ENCODE assay signal across 10 cellular contexts in the genomic region with DNA sequence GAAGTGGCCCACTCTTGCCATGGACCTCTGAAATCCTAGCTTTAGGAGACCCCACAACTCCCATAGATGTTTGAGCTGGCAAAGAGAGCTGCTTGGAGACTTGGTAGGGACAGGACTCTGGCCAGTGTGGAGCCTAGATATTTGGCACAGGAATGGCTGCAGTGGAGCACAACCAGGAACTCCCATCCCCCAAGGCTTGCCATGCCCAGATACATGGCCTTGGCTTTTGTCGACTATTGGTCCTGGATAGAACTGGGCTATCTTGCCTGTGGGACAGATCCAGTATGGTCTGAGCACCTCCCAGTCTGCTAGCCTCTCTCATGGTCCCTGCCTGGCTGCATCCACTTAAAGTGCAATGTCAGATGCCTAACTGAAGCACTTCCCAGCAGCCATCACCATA. TPM values are rescaled to one million over a fixed set of nuclear protein-coding genes. Genes with fewer than 3 reads are reported as not detected.
"Had no signal": no experiment of that assay in that cellular context is flagged by ENCODE, and none has a peak within 500 bp of the region (broad histone marks: within the 10 kb centered on the region; RNA-seq: fewer than 3 reads in every experiment).

No MANE protein-coding gene starts in this region.

- H3K27ac ChIP-seq: HL-60 had no signal

- FAIRE-seq: HepG2, HTR-8/SVneo, K562 had no signal

- ATAC-seq: HepG2, K562 had no signal

- DNase-seq: IMR-90, KBM-7, KG1 had no signal

- H3K4me3 ChIP-seq: K562 had no signal

RNA-seq across cellular contexts. Expression of gene GBP7, which starts 42.1 kb away (rescaled TPM):
- total RNA-seq: HepG2, HT-29, HT1080, IMR-90, K562 had no signal
- polyA plus RNA-seq: HepG2, IgD-negative memory B cell, IMR-90 had no signal
